In the genomic region with DNA sequence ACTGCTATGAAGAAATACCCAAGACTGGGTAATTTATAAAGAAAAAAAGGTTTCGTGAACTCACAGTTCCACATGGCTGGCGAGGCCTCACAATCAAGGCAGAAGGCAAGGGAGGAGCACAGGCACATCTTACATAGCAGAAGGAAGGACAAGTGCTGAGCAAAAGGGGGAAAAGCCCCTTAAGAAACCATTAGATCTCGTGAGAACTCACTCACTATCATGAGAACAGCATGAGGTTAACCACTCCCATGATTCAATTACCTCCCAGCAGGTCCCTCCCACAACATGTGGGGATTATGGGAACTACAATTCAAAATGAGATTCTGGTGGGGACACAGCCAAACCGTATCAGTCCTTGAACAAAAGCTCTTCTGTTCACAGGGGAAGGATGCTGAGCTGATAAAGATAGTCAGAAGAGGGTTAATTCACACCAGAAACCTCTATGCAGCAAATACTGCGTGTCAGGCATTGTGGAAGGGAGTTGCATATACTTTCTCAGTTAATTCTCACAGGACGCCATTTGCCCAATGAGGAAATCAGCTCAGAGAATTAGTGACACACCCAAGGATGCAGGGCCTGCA, we compare ENCODE assay signal across 1 cellular context.
TF ChIP-seq lines count a peak whose summit lies in the region.

No MANE protein-coding gene starts in this region.

TF ChIP-seq in H1, 55 proteins besides CTCF, POLR2A, EP300 and RAD21:
- no peak for TF ChIP-seq CBX5 (IDR thresholded peaks at IDR 0.05; ENCODE audit: low read depth, low read length)
- no peak for TF ChIP-seq SAP30 (IDR thresholded peaks at IDR 0.05; ENCODE audit: insufficient read depth, insufficient replicate concordance, low read length)
- no peak for TF ChIP-seq PHF8 (conservative IDR thresholded peaks at IDR 0.05; ENCODE audit: low read depth, low read length)
- no peak for TF ChIP-seq ASH2L (IDR thresholded peaks at IDR 0.05; ENCODE audit: low read length)
- TF ChIP-seq, protein P1, sequence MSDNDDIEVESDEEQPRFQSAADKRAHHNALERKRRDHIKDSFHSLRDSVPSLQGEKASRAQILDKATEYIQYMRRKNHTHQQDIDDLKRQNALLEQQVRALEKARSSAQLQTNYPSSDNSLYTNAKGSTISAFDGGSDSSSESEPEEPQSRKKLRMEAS (IDR thresholded peaks at IDR 0.05): no peak
- TF ChIP-seq POU5F1 (IDR thresholded peaks at IDR 0.05; ENCODE audit: low read depth, low read length): no peak
- no peak for TF ChIP-seq CHD2 (IDR thresholded peaks at IDR 0.05; ENCODE audit: low read length)
- TF ChIP-seq EGR1 (IDR thresholded peaks at IDR 0.05; ENCODE audit: borderline replicate concordance, low read depth, low read length): no peak
- TF ChIP-seq, protein P2, sequence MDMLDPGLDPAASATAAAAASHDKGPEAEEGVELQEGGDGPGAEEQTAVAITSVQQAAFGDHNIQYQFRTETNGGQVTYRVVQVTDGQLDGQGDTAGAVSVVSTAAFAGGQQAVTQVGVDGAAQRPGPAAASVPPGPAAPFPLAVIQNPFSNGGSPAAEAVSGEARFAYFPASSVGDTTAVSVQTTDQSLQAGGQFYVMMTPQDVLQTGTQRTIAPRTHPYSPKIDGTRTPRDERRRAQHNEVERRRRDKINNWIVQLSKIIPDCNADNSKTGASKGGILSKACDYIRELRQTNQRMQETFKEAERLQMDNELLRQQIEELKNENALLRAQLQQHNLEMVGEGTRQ (IDR thresholded peaks at IDR 0.05; ENCODE audit: low read length): no peak
- TF ChIP-seq SUZ12 (IDR thresholded peaks at IDR 0.05; ENCODE audit: low read length): no peak
- TF ChIP-seq, protein P3, sequence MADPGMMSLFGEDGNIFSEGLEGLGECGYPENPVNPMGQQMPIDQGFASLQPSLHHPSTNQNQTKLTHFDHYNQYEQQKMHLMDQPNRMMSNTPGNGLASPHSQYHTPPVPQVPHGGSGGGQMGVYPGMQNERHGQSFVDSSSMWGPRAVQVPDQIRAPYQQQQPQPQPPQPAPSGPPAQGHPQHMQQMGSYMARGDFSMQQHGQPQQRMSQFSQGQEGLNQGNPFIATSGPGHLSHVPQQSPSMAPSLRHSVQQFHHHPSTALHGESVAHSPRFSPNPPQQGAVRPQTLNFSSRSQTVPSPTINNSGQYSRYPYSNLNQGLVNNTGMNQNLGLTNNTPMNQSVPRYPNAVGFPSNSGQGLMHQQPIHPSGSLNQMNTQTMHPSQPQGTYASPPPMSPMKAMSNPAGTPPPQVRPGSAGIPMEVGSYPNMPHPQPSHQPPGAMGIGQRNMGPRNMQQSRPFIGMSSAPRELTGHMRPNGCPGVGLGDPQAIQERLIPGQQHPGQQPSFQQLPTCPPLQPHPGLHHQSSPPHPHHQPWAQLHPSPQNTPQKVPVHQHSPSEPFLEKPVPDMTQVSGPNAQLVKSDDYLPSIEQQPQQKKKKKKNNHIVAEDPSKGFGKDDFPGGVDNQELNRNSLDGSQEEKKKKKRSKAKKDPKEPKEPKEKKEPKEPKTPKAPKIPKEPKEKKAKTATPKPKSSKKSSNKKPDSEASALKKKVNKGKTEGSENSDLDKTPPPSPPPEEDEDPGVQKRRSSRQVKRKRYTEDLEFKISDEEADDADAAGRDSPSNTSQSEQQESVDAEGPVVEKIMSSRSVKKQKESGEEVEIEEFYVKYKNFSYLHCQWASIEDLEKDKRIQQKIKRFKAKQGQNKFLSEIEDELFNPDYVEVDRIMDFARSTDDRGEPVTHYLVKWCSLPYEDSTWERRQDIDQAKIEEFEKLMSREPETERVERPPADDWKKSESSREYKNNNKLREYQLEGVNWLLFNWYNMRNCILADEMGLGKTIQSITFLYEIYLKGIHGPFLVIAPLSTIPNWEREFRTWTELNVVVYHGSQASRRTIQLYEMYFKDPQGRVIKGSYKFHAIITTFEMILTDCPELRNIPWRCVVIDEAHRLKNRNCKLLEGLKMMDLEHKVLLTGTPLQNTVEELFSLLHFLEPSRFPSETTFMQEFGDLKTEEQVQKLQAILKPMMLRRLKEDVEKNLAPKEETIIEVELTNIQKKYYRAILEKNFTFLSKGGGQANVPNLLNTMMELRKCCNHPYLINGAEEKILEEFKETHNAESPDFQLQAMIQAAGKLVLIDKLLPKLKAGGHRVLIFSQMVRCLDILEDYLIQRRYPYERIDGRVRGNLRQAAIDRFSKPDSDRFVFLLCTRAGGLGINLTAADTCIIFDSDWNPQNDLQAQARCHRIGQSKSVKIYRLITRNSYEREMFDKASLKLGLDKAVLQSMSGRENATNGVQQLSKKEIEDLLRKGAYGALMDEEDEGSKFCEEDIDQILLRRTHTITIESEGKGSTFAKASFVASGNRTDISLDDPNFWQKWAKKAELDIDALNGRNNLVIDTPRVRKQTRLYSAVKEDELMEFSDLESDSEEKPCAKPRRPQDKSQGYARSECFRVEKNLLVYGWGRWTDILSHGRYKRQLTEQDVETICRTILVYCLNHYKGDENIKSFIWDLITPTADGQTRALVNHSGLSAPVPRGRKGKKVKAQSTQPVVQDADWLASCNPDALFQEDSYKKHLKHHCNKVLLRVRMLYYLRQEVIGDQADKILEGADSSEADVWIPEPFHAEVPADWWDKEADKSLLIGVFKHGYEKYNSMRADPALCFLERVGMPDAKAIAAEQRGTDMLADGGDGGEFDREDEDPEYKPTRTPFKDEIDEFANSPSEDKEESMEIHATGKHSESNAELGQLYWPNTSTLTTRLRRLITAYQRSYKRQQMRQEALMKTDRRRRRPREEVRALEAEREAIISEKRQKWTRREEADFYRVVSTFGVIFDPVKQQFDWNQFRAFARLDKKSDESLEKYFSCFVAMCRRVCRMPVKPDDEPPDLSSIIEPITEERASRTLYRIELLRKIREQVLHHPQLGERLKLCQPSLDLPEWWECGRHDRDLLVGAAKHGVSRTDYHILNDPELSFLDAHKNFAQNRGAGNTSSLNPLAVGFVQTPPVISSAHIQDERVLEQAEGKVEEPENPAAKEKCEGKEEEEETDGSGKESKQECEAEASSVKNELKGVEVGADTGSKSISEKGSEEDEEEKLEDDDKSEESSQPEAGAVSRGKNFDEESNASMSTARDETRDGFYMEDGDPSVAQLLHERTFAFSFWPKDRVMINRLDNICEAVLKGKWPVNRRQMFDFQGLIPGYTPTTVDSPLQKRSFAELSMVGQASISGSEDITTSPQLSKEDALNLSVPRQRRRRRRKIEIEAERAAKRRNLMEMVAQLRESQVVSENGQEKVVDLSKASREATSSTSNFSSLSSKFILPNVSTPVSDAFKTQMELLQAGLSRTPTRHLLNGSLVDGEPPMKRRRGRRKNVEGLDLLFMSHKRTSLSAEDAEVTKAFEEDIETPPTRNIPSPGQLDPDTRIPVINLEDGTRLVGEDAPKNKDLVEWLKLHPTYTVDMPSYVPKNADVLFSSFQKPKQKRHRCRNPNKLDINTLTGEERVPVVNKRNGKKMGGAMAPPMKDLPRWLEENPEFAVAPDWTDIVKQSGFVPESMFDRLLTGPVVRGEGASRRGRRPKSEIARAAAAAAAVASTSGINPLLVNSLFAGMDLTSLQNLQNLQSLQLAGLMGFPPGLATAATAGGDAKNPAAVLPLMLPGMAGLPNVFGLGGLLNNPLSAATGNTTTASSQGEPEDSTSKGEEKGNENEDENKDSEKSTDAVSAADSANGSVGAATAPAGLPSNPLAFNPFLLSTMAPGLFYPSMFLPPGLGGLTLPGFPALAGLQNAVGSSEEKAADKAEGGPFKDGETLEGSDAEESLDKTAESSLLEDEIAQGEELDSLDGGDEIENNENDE (IDR thresholded peaks at IDR 0.05; ENCODE audit: insufficient replicate concordance, low read length): no peak
